27 cellular contexts compared by ENCODE assay signal in the genomic region with DNA sequence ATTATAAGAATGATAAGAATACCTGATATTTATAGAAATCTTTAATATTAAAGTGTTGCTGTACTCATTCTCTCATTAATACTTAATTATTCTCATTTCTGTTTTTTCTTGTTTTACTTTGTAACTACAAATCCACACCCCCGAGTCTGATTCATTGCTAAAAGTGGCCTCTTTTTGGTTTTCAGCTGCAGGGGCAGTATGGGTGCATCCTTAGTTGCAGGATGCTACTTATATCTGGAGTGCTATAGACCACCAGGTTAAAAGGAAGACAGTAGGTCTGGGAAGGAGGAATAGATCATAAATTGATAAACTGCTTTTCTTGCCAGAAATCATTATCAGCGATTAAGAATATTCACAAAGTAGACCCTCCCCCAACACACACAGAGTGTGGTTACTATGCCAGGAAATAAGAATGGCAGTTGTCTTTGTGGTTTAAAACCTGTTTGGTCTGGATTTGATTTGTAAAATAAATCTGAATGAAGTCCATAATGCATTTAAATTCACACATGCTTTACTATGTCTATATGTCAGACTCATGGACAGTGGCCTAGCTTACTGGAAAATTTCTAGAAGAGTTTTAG.
A peak's percentile ranks its signal among the peaks of the same experiment; 100 is the strongest.
DNase-seq lines count a peak whose midpoint lies in the region; ATAC-seq and TF ChIP-seq lines count a peak whose summit lies in the region.
"Had no signal": no experiment of that assay in that cellular context is flagged by ENCODE, and none has a peak within 500 bp of the region (broad histone marks: within the 10 kb centered on the region; RNA-seq: fewer than 3 reads in every experiment).

No MANE protein-coding gene starts in this region.

- H3K9me3 ChIP-seq in neuronal stem cell (replicated peaks in 1 of 2; ENCODE audit: control insufficient read depth in 2 of 2, insufficient read depth in 1 of 2, low read depth in 1 of 2, low read length in 2 of 2) = peaks cover 0 to 8% of the 10 kb centered on the region in 2 donors
- H3K9me3 ChIP-seq: uterus had no signal

- peaks cover 2% of the 10 kb centered on the region for H3K79me1 ChIP-seq in neuronal stem cell (ENCODE audit: low read depth, low read length)

- H2BK12ac ChIP-seq in neuronal stem cell (ENCODE audit: low read length) = no peak overlapping the region

- H2BK120ac ChIP-seq in neuronal stem cell (ENCODE audit: low read depth, low read length) = no peak overlapping the region

- TF ChIP-seq CTCF in Calu3 (IDR thresholded peaks at IDR 0.05; ENCODE audit: unreplicated experiment) = no peak

- no peak overlapping the region for H3K9ac ChIP-seq in neuronal stem cell (ENCODE audit: low read depth, low read length, poor library complexity)
- H3K9ac ChIP-seq: GM23248 had no signal

- H3K27me3 ChIP-seq in neuronal stem cell (ENCODE audit: control insufficient read depth in 3 of 3, insufficient read depth in 3 of 3, low read depth in 1 of 3, low read length in 3 of 3) = no peaks in the 10 kb centered on the region
- H3K27me3 ChIP-seq: uterus had no signal

- no peak overlapping the region for H2AFZ ChIP-seq in neuronal stem cell (ENCODE audit: low read length)
- H2AFZ ChIP-seq: GM23248 had no signal

- POLR2A ChIA-PET in activated CD4-positive, alpha-beta T cell treated with anti-CD3 and anti-CD28 coated beads, Interleukin-2, amount 10 ng/mL, durations not matched to agents 7 days and 5 days (lab: Charles Lee) = no interaction called here

- no peak overlapping the region for H4K8ac ChIP-seq in neuronal stem cell (ENCODE audit: low read depth, low read length)

- DNase-seq in activated CD4-positive, alpha-beta T cell treated with anti-CD3 and anti-CD28 coated beads, Interleukin-2, amount 10 ng/mL, durations not matched to agents 7 days and 5 days = peak; percentile 16
- no peak for DNase-seq in activated CD4-positive, alpha-beta T cell treated with anti-CD3 and anti-CD28 coated beads for 48 hours
- peak; percentile 4 for DNase-seq in Calu3
- peak; percentile 72 for DNase-seq in NCI-H2029 treated with DMSO at 0.1 percent for 48 hours (lab: John Stamatoyannopoulos, UW)
- DNase-seq in myocyte (ENCODE audit: low read depth) = peak; percentile 61
- DNase-seq in neuronal stem cell (ENCODE audit: low spot score) = no peak
- DNase-seq in activated T-cell treated with anti-CD3 and anti-CD28 coated beads, Interleukin-2, amount 50 U/mL, for 48 hours = no peak
- DNase-seq: ACHN; activated CD4-positive, alpha-beta T cell treated with anti-CD3 and anti-CD28 coated beads for 1 hour; activated CD8-positive, alpha-beta memory T cell treated with anti-CD3 and anti-CD28 coated beads, Interleukin-2, amount 50 U/mL, for 4 hours; activated effector memory CD4-positive, alpha-beta T cell treated with Interleukin-2 at 50 U/mL for 16 hours; central memory CD4-positive, alpha-beta T cell; dermis blood vessel endothelial cell; GM23248; islet precursor cell; midbrain; MV-4-11; natural killer cell; NCI-H1694 treated with DMSO at 0.1 percent for 48 hours; NCI-H446; retina; SHP77; uterus had no signal

- no peak overlapping the region for H3K14ac ChIP-seq in neuronal stem cell (ENCODE audit: low read length)

- H2AK5ac ChIP-seq in neuronal stem cell (ENCODE audit: low read depth, low read length) = no peak overlapping the region

- ATAC-seq in GM21447 (IDR thresholded peaks at IDR 0.05; ENCODE audit: unreplicated experiment) = no peak
- ATAC-seq: stimulated activated memory B cell treated with anti-CD40 and anti-IgM and Interleukin-4, amounts not matched to agents 10 μg/mL and 1 μg/mL and 100 μg/mL, for 72 hours had no signal

- no peak overlapping the region for H3K4me3 ChIP-seq in neuronal stem cell (ENCODE audit: low read length in 2 of 2)
- H3K4me3 ChIP-seq: GM23248, smooth muscle cell, uterus had no signal

- H3K4me2 ChIP-seq in neuronal stem cell (ENCODE audit: insufficient read depth, low read length, poor library complexity, severe bottlenecking) = no peak overlapping the region
- H3K4me2 ChIP-seq: smooth muscle cell had no signal

- no peaks in the 10 kb centered on the region for H3K4me1 ChIP-seq in neuronal stem cell (ENCODE audit: control insufficient read depth in 2 of 2, insufficient read depth in 1 of 2, low read depth in 1 of 2, low read length in 2 of 2)
- H3K4me1 ChIP-seq: uterus had no signal

- no CpG with 5 or more reads among the region's 2 CpGs for WGBS in neuronal stem cell (ENCODE audit: extremely low coverage in 2 of 2, insufficient read length in 2 of 2, insufficient replicate concordance in 1 of 2), 2 donors

- peak overlapping the region; percentile 25 for H3K27ac Mint-ChIP-seq in activated CD4-positive, alpha-beta T cell treated with anti-CD3 and anti-CD28 coated beads, Interleukin-2, amount 10 ng/mL, durations not matched to agents 7 days and 5 days
- no peak overlapping the region for H3K27ac Mint-ChIP-seq in Calu3 (ENCODE audit: unreplicated experiment)
- H3K27ac Mint-ChIP-seq: IgD-negative memory B cell; stimulated activated memory B cell treated with anti-CD40 and anti-IgM and Interleukin-4, amounts not matched to agents 10 μg/mL and 1 μg/mL and 100 μg/mL, for 72 hours had no signal

- H3K36me3 Mint-ChIP-seq in activated CD4-positive, alpha-beta T cell treated with anti-CD3 and anti-CD28 coated beads, Interleukin-2, amount 10 ng/mL, durations not matched to agents 7 days and 5 days (ENCODE audit: low read depth) = peaks cover 48% of the 10 kb centered on the region
- H3K36me3 Mint-ChIP-seq in Calu3 (ENCODE audit: insufficient read depth, unreplicated experiment) = no peaks in the 10 kb centered on the region

- intact Hi-C loops in Calu3 (cut with micrococcal nuclease; ENCODE audit: unreplicated experiment) = no loop called here

- no TSS peak for BruUV-seq in Calu3 (replicated peaks; lab: Mats Ljungman, UMichigan)

- no peaks in the 10 kb centered on the region for H3K9me3 Mint-ChIP-seq in activated CD4-positive, alpha-beta T cell treated with anti-CD3 and anti-CD28 coated beads, Interleukin-2, amount 10 ng/mL, durations not matched to agents 7 days and 5 days
- no peaks in the 10 kb centered on the region for H3K9me3 Mint-ChIP-seq in Calu3 (ENCODE audit: low read depth, unreplicated experiment)
- H3K9me3 Mint-ChIP-seq: IgD-negative memory B cell; natural killer cell; stimulated activated memory B cell treated with anti-CD40 and anti-IgM and Interleukin-4, amounts not matched to agents 10 μg/mL and 1 μg/mL and 100 μg/mL, for 72 hours had no signal

- H4K91ac ChIP-seq in neuronal stem cell (ENCODE audit: low read depth, low read length, poor library complexity) = no peak overlapping the region

- H3K4me1 Mint-ChIP-seq in activated CD4-positive, alpha-beta T cell treated with anti-CD3 and anti-CD28 coated beads, Interleukin-2, amount 10 ng/mL, durations not matched to agents 7 days and 5 days = peaks cover 24% of the 10 kb centered on the region
- H3K4me1 Mint-ChIP-seq in Calu3 (ENCODE audit: low read depth, unreplicated experiment) = peaks cover 10% of the 10 kb centered on the region
- H3K4me1 Mint-ChIP-seq: IgD-negative memory B cell; stimulated activated memory B cell treated with anti-CD40 and anti-IgM and Interleukin-4, amounts not matched to agents 10 μg/mL and 1 μg/mL and 100 μg/mL, for 72 hours had no signal

- H3K36me3 ChIP-seq in neuronal stem cell (replicated peaks in 1 of 2; ENCODE audit: control insufficient read depth in 2 of 2, insufficient read depth in 2 of 2, low read length in 2 of 2) = peaks cover 16 to 57% of the 10 kb centered on the region in 2 donors
- H3K36me3 ChIP-seq: uterus had no signal

- H2BK15ac ChIP-seq in neuronal stem cell (ENCODE audit: low read length) = no peak overlapping the region

- H3K4ac ChIP-seq in neuronal stem cell (ENCODE audit: low read length) = no peak overlapping the region

- no peak overlapping the region for H3K4me3 Mint-ChIP-seq in activated CD4-positive, alpha-beta T cell treated with anti-CD3 and anti-CD28 coated beads, Interleukin-2, amount 10 ng/mL, durations not matched to agents 7 days and 5 days
- no peak overlapping the region for H3K4me3 Mint-ChIP-seq in Calu3 (ENCODE audit: low read depth, unreplicated experiment)
- H3K4me3 Mint-ChIP-seq: IgD-negative memory B cell; natural killer cell; stimulated activated memory B cell treated with anti-CD40 and anti-IgM and Interleukin-4, amounts not matched to agents 10 μg/mL and 1 μg/mL and 100 μg/mL, for 72 hours had no signal

- no peak overlapping the region for H3K27ac ChIP-seq in neuronal stem cell (replicated peaks; ENCODE audit: low read length)
- H3K27ac ChIP-seq: GM23248, uterus had no signal

- H2BK5ac ChIP-seq in neuronal stem cell (ENCODE audit: low read length) = no peak overlapping the region

- no peak overlapping the region for H3K18ac ChIP-seq in neuronal stem cell (ENCODE audit: low read length)

- CTCF ChIA-PET in activated CD4-positive, alpha-beta T cell treated with anti-CD3 and anti-CD28 coated beads, Interleukin-2, amount 10 ng/mL, durations not matched to agents 7 days and 5 days (lab: Charles Lee) = no interaction called here
- CTCF ChIA-PET in Calu3 (lab: Charles Lee) = no interaction called here

- H3K23ac ChIP-seq in neuronal stem cell (ENCODE audit: low read depth, low read length, poor library complexity) = no peak overlapping the region

- no peaks in the 10 kb centered on the region for H3K27me3 Mint-ChIP-seq in activated CD4-positive, alpha-beta T cell treated with anti-CD3 and anti-CD28 coated beads, Interleukin-2, amount 10 ng/mL, durations not matched to agents 7 days and 5 days
- no peaks in the 10 kb centered on the region for H3K27me3 Mint-ChIP-seq in Calu3 (ENCODE audit: unreplicated experiment)
- H3K27me3 Mint-ChIP-seq: IgD-negative memory B cell; stimulated activated memory B cell treated with anti-CD40 and anti-IgM and Interleukin-4, amounts not matched to agents 10 μg/mL and 1 μg/mL and 100 μg/mL, for 72 hours had no signal

Comparison
In these comparisons a context has a peak if more than half of its experiments do, and no peak if none do; other contexts are left out.
1. DNase-seq: peak in activated CD4-positive, alpha-beta T cell treated with anti-CD3 and anti-CD28 coated beads, Interleukin-2, amount 10 ng/mL, durations not matched to agents 7 days and 5 days (single experiment), Calu3 (single experiment), NCI-H2029 treated with DMSO at 0.1 percent for 48 hours (single experiment) and myocyte (single experiment); none in activated CD4-positive, alpha-beta T cell treated with anti-CD3 and anti-CD28 coated beads for 48 hours (single experiment), neuronal stem cell (single experiment) and activated T-cell treated with anti-CD3 and anti-CD28 coated beads, Interleukin-2, amount 50 U/mL, for 48 hours (0 of 2).